ENCODE assay signal across 15 cellular contexts in genomic region chr7:120832803-120833202, GRCh38. TPM values are rescaled to one million over a fixed set of nuclear protein-coding genes. Genes with fewer than 3 reads are reported as not detected.
DNase-seq lines count a peak whose midpoint lies in the region; ATAC-seq and TF ChIP-seq lines count a peak whose summit lies in the region.
"Had no signal": no experiment of that assay in that cellular context is flagged by ENCODE, and none has a peak within 500 bp of the region (broad histone marks: within the 10 kb centered on the region; RNA-seq: fewer than 3 reads in every experiment).

No MANE protein-coding gene starts in this region.

- H2BK12ac ChIP-seq in H9 (ENCODE audit: insufficient read length, low read depth, low read length), result no peak overlapping the region

- no peaks in the 10 kb centered on the region for H3K79me2 ChIP-seq in GM23338 (replicated peaks; ENCODE audit: insufficient read depth)
- no peaks in the 10 kb centered on the region for H3K79me2 ChIP-seq in H9 (ENCODE audit: insufficient read depth, low read length)
- no peaks in the 10 kb centered on the region for H3K79me2 ChIP-seq in Karpas-422 (ENCODE audit: low read length)

- H3T11ph ChIP-seq in H9 (ENCODE audit: low read length), result no peak overlapping the region

- H3K79me1 ChIP-seq in H9 (ENCODE audit: insufficient read depth, low read depth, low read length, poor library complexity, severe bottlenecking), result no peaks in the 10 kb centered on the region

- CTCF ChIA-PET in activated CD4-positive, alpha-beta T cell treated with anti-CD3 and anti-CD28 coated beads, Interleukin-2, amount 10 ng/mL, durations not matched to agents 7 days and 5 days (lab: Charles Lee), result no interaction called here

- H3K23ac ChIP-seq in H9 (ENCODE audit: insufficient read length, low read depth, low read length), result no peak overlapping the region

- H3F3A ChIP-seq in GM23338 (replicated peaks; ENCODE audit: low read depth), result no peaks in the 10 kb centered on the region

- H3K36me3 ChIP-seq in GM23338 (ENCODE audit: insufficient read depth) (no peaks in the 10 kb centered on the region), endocrine pancreas (ENCODE audit: control insufficient read depth, insufficient read depth, low read length) (no peaks in the 10 kb centered on the region), Karpas-422 (ENCODE audit: insufficient read depth, low read length) (no peaks in the 10 kb centered on the region)
- H3K36me3 ChIP-seq: BE2C had no signal

- no peak overlapping the region for H2BK120ac ChIP-seq in H9 (ENCODE audit: low read depth, low read length, poor library complexity, severe bottlenecking)

- no peaks in the 10 kb centered on the region for H3K9me3 ChIP-seq in H9 (ENCODE audit: control insufficient read depth, low read depth, low read length)
- no peaks in the 10 kb centered on the region for H3K9me3 ChIP-seq in endocrine pancreas (ENCODE audit: control insufficient read depth, low read length)
- H3K9me3 ChIP-seq in Karpas-422 (ENCODE audit: low read length), result no peaks in the 10 kb centered on the region
- H3K9me3 ChIP-seq: A549, BE2C had no signal

- WGBS in H9 (ENCODE audit: extremely low coverage, insufficient read length, low lambda C conversion rate), result no CpG with 5 or more reads among the region's 2 CpGs

- H3K4me3 Mint-ChIP-seq in GM23338 (peak overlapping the region; percentile 42; the same call in 2 of the 3 replicates), H9 (peak overlapping the region in 1 of 2 experiments; percentile 65; a peak in 3 of 5 replicates)
- no peak overlapping the region for H3K4me3 Mint-ChIP-seq in activated CD4-positive, alpha-beta T cell treated with anti-CD3 and anti-CD28 coated beads, Interleukin-2, amount 10 ng/mL, durations not matched to agents 7 days and 5 days
- H3K4me3 Mint-ChIP-seq: CD8-positive, alpha-beta T cell had no signal

- no peak overlapping the region for H4K91ac ChIP-seq in H9 (ENCODE audit: insufficient read length, low read depth, low read length)

- peaks cover 8% of the 10 kb centered on the region; the same call in 2 of the 3 replicates for H3K9me3 Mint-ChIP-seq in GM23338
- H3K9me3 Mint-ChIP-seq in H9, result peaks cover 6 to 13% of the 10 kb centered on the region in 2 experiments
- no peaks in the 10 kb centered on the region for H3K9me3 Mint-ChIP-seq in activated CD4-positive, alpha-beta T cell treated with anti-CD3 and anti-CD28 coated beads, Interleukin-2, amount 10 ng/mL, durations not matched to agents 7 days and 5 days

- H3K4me3 ChIP-seq in GM23338, result no peak overlapping the region
- H3K4me3 ChIP-seq in endocrine pancreas (ENCODE audit: control insufficient read depth, insufficient read depth, low read length), result peak overlapping the region; percentile 25
- no peak overlapping the region for H3K4me3 ChIP-seq in Karpas-422 (ENCODE audit: low read length)
- H3K4me3 ChIP-seq: A549, K562 had no signal

- no peak overlapping the region for H4K8ac ChIP-seq in H9 (replicated peaks; ENCODE audit: insufficient read length, low read depth, low read length)

- peaks cover 7% of the 10 kb centered on the region for H3K27me3 Mint-ChIP-seq in GM23338 (ENCODE audit: insufficient read depth, low read depth, poor library complexity)
- no peaks in the 10 kb centered on the region; the same call in 1 of the 2 replicates for H3K27me3 Mint-ChIP-seq in H9 (ENCODE audit: low read depth)
- H3K27me3 Mint-ChIP-seq in activated CD4-positive, alpha-beta T cell treated with anti-CD3 and anti-CD28 coated beads, Interleukin-2, amount 10 ng/mL, durations not matched to agents 7 days and 5 days, result peaks cover 24% of the 10 kb centered on the region

- H3K4me1 ChIP-seq in GM23338 (ENCODE audit: insufficient read depth), result peaks cover 65% of the 10 kb centered on the region
- peaks cover 7% of the 10 kb centered on the region for H3K4me1 ChIP-seq in H9 (ENCODE audit: insufficient read depth, low read length)
- H3K4me1 ChIP-seq in endocrine pancreas (ENCODE audit: control insufficient read depth, insufficient read depth, low read length), result peaks cover 21% of the 10 kb centered on the region
- no peaks in the 10 kb centered on the region for H3K4me1 ChIP-seq in Karpas-422 (ENCODE audit: low read length)
- H3K4me1 ChIP-seq: A549, BE2C had no signal

- H2AK5ac ChIP-seq in H9 (ENCODE audit: insufficient read length, low read length), result no peak overlapping the region

- H3K27ac Mint-ChIP-seq in GM23338 (peak overlapping the region; percentile 86), H9 (peak overlapping the region in 2 of 3 experiments; percentile 93 to 96; a peak in 4 of 7 replicates)
- no peak overlapping the region for H3K27ac Mint-ChIP-seq in activated CD4-positive, alpha-beta T cell treated with anti-CD3 and anti-CD28 coated beads, Interleukin-2, amount 10 ng/mL, durations not matched to agents 7 days and 5 days
- H3K27ac Mint-ChIP-seq: CD8-positive, alpha-beta T cell had no signal

- peaks cover 53% of the 10 kb centered on the region for H3K4me1 Mint-ChIP-seq in GM23338
- peaks cover 47 to 59% of the 10 kb centered on the region in 2 experiments for H3K4me1 Mint-ChIP-seq in H9
- H3K4me1 Mint-ChIP-seq in activated CD4-positive, alpha-beta T cell treated with anti-CD3 and anti-CD28 coated beads, Interleukin-2, amount 10 ng/mL, durations not matched to agents 7 days and 5 days, result no peaks in the 10 kb centered on the region

- H2BK20ac ChIP-seq in H9 (ENCODE audit: low read depth, low read length, poor library complexity, severe bottlenecking), result no peak overlapping the region

- no peak overlapping the region for H2AFZ ChIP-seq in GM23338
- no peak overlapping the region for H2AFZ ChIP-seq in H9 (ENCODE audit: low read length)
- H2AFZ ChIP-seq in Karpas-422 (ENCODE audit: low read length), result no peak overlapping the region

- peaks cover 27% of the 10 kb centered on the region for H3K36me3 Mint-ChIP-seq in GM23338 (ENCODE audit: low read depth)
- peaks cover 10 to 29% (median 23%) of the 10 kb centered on the region in 3 experiments for H3K36me3 Mint-ChIP-seq in H9 (ENCODE audit: insufficient read depth in 1 of 3, low read depth in 3 of 3)
- H3K36me3 Mint-ChIP-seq in activated CD4-positive, alpha-beta T cell treated with anti-CD3 and anti-CD28 coated beads, Interleukin-2, amount 10 ng/mL, durations not matched to agents 7 days and 5 days (ENCODE audit: low read depth), result no peaks in the 10 kb centered on the region
- H3K36me3 Mint-ChIP-seq: CD8-positive, alpha-beta T cell had no signal

- no peak overlapping the region for H3K56ac ChIP-seq in H9 (ENCODE audit: insufficient read length, low read depth, low read length)

- H3K4me2 ChIP-seq in GM23338 (peak overlapping the region; percentile 32), H9 (ENCODE audit: insufficient read depth, insufficient read length, low read length) (no peak overlapping the region), Karpas-422 (ENCODE audit: low read depth, low read length, poor library complexity, severe bottlenecking) (no peak overlapping the region)
- H3K4me2 ChIP-seq: A549 had no signal

- H3K27ac ChIP-seq in GM23338 (ENCODE audit: low read depth), result peak overlapping the region; percentile 45
- H3K27ac ChIP-seq in H9 (ENCODE audit: insufficient read length, low read depth, low read length), result no peak overlapping the region
- H3K27ac ChIP-seq in Karpas-422 (ENCODE audit: low read length), result no peak overlapping the region
- H3K27ac ChIP-seq: A549, C4-2B had no signal

- DNase-seq in GM23338 (ENCODE audit: low spot score) (peak; percentile 28), H9 (no peak), NCI-H69 (lab: John Stamatoyannopoulos, UW) (peak; percentile 20), NCI-H2029 (lab: John Stamatoyannopoulos, UW) (no peak), Karpas-422 (no peak)
- no peak for DNase-seq in activated CD4-positive, alpha-beta T cell treated with anti-CD3 and anti-CD28 coated beads, Interleukin-2, amount 10 ng/mL, durations not matched to agents 7 days and 5 days
- DNase-seq: BE2C; CD8-positive, alpha-beta T cell; GOT3; Kasumi-1 had no signal

- H3K9ac ChIP-seq in H9 (ENCODE audit: extremely low read depth, insufficient read length, low read length) (no peak overlapping the region), endocrine pancreas (ENCODE audit: control insufficient read depth, insufficient read depth, low read length) (no peak overlapping the region), Karpas-422 (ENCODE audit: low read length) (no peak overlapping the region)

- TF ChIP-seq CTCF in GM23338 (conservative IDR thresholded peaks at IDR 0.05; ENCODE audit: low read depth in 2 of 2) (no peak), H9 (conservative IDR thresholded peaks at IDR 0.05) (no peak)

- H3K27me3 ChIP-seq in GM23338 (ENCODE audit: insufficient read depth) (no peaks in the 10 kb centered on the region), H9 (ENCODE audit: insufficient read depth, low read length) (no peaks in the 10 kb centered on the region), endocrine pancreas (ENCODE audit: control insufficient read depth, insufficient read depth, low read length) (no peaks in the 10 kb centered on the region), Karpas-422 (ENCODE audit: low read length) (no peaks in the 10 kb centered on the region)

- no peak overlapping the region for H4K5ac ChIP-seq in H9 (ENCODE audit: insufficient read length, low read depth, low read length)

- H3K23me2 ChIP-seq in H9 (ENCODE audit: insufficient read length, low read depth, low read length, poor library complexity, severe bottlenecking), result no peaks in the 10 kb centered on the region

- H3K14ac ChIP-seq in H9 (ENCODE audit: insufficient read depth, low read length), result no peak overlapping the region

- H2BK5ac ChIP-seq in H9 (ENCODE audit: insufficient read length, low read length), result no peak overlapping the region

- no peaks in the 10 kb centered on the region for H4K20me1 ChIP-seq in GM23338 (replicated peaks; ENCODE audit: insufficient read depth)
- H4K20me1 ChIP-seq in H9 (ENCODE audit: control insufficient read depth, insufficient read depth, insufficient read length), result no peaks in the 10 kb centered on the region
- no peaks in the 10 kb centered on the region for H4K20me1 ChIP-seq in Karpas-422 (ENCODE audit: insufficient read depth, low read depth, low read length)

- H2BK15ac ChIP-seq in H9 (ENCODE audit: low read depth, low read length), result no peak overlapping the region

- POLR2A ChIA-PET in activated CD4-positive, alpha-beta T cell treated with anti-CD3 and anti-CD28 coated beads, Interleukin-2, amount 10 ng/mL, durations not matched to agents 7 days and 5 days (lab: Charles Lee), result no interaction called here

- H3K4ac ChIP-seq in H9 (ENCODE audit: low read depth, low read length), result no peak overlapping the region

- H3K9me2 ChIP-seq in GM23338 (ENCODE audit: insufficient read depth) (no peaks in the 10 kb centered on the region), Karpas-422 (replicated peaks; ENCODE audit: insufficient read depth, low read length) (no peaks in the 10 kb centered on the region)

- ATAC-seq in GM23338 (peak; percentile 84), GM21576 (IDR thresholded peaks at IDR 0.05; ENCODE audit: unreplicated experiment) (no peak)
- ATAC-seq: A549; CD8-positive, alpha-beta T cell; K562 had no signal

- H3K18ac ChIP-seq in H9 (ENCODE audit: insufficient read length, low read depth, low read length), result no peak overlapping the region

RNA-seq across cellular contexts. Expression of gene TSPAN12, which starts 25.1 kb away (rescaled TPM):
- total RNA-seq in GM23338 (2014; rRNA removed; shearing (Covaris generic)), result 11.7 and 14.7 TPM in 2 replicates
- polyA plus RNA-seq in GM23338 (2016; fragmentation: Nextera tagmentation; extraction: Ambion mirVana), result 9.7 TPM in 2 replicates
- total RNA-seq in H9 (2021), result 6.6 and 8.7 TPM in 2 replicates
- total RNA-seq in activated CD4-positive, alpha-beta T cell treated with anti-CD3 and anti-CD28 coated beads, Interleukin-2, amount 10 ng/mL, durations not matched to agents 7 days and 5 days, result not detected
- not detected in 2 replicates for total RNA-seq in Karpas-422 (2014; rRNA removed; shearing (Covaris generic); ENCODE audit: low replicate concordance)
- total RNA-seq: CD8-positive, alpha-beta T cell had no signal

Comparison
In these comparisons a context has a peak if more than half of its experiments do, and no peak if none do; other contexts are left out.
1. DNase-seq: peak in GM23338 (single experiment) and NCI-H69 (single experiment); none in H9 (single experiment), activated CD4-positive, alpha-beta T cell treated with anti-CD3 and anti-CD28 coated beads, Interleukin-2, amount 10 ng/mL, durations not matched to agents 7 days and 5 days (single experiment), NCI-H2029 (single experiment) and Karpas-422 (single experiment).